Comparison of ENCODE assay signal across 9 cellular contexts in genomic region chr15:43794269-43795037, GRCh38. TPM values are rescaled to one million over a fixed set of nuclear protein-coding genes. Genes with fewer than 3 reads are reported as not detected.
A peak's percentile ranks its signal among the peaks of the same experiment; 100 is the strongest.
DNase-seq lines count a peak whose midpoint lies in the region; ATAC-seq, FAIRE-seq and TF ChIP-seq lines count a peak whose summit lies in the region.
"Had no signal": no experiment of that assay in that cellular context is flagged by ENCODE, and none has a peak within 500 bp of the region (broad histone marks: within the 10 kb centered on the region; RNA-seq: fewer than 3 reads in every experiment).

No MANE protein-coding gene starts in this region.

- no peak for TF ChIP-seq POLR2A in right lobe of liver (IDR thresholded peaks at IDR 0.05)

- no peak for TF ChIP-seq CTCF in 22Rv1 (IDR thresholded peaks at IDR 0.05)
- no peak for TF ChIP-seq CTCF in HFF-Myc (IDR thresholded peaks at IDR 0.05; ENCODE audit: low read depth, low read length, missing control alignments)
- TF ChIP-seq CTCF in astrocyte (IDR thresholded peaks at IDR 0.05; ENCODE audit: insufficient read depth, low read depth, low read length) = no peak
- TF ChIP-seq CTCF in right lobe of liver (IDR thresholded peaks at IDR 0.05) = no peak

- H3K27me3 ChIP-seq in astrocyte (ENCODE audit: insufficient read depth, low read length) (no peaks in the 10 kb centered on the region), right lobe of liver (no peaks in the 10 kb centered on the region)

- H3K27ac Mint-ChIP-seq in astrocyte (ENCODE audit: unreplicated experiment) = peak overlapping the region; percentile 99

- 70% methylated on average over 5 of the region's 9 CpGs for whole genome bisulfite sequencing in right lobe of liver (ENCODE audit: insufficient coverage, low coverage, low lambda C conversion rate, missing lambda C conversion rate)

- no peaks in the 10 kb centered on the region for H3K9me3 ChIP-seq in astrocyte (ENCODE audit: insufficient read depth, low read depth, low read length)
- H3K9me3 ChIP-seq in right lobe of liver = no peaks in the 10 kb centered on the region

- H3K4me3 Mint-ChIP-seq in astrocyte (ENCODE audit: unreplicated experiment) = peak overlapping the region; percentile 97

- H3K4me2 ChIP-seq in astrocyte (ENCODE audit: low read length) = peak overlapping the region; percentile 91

- H3K36me3 ChIP-seq in astrocyte (ENCODE audit: insufficient read depth, low read length) = peaks cover 22% of the 10 kb centered on the region
- H3K36me3 ChIP-seq in right lobe of liver = peaks cover 0 to 30% (median 19%) of the 10 kb centered on the region in 4 donors

- DNase-seq in HFF-Myc (ENCODE audit: extremely low read depth, low read depth) (no peak), astrocyte (ENCODE audit: low read depth) (peak; percentile 65), right lobe of liver (no peak), germinal center (ENCODE audit: low spot score) (no peak)
- DNase-seq in stimulated activated CD4-positive, alpha-beta T cell treated with anti-CD3 and anti-CD28 coated beads, Interleukin-2, amount 100 ng/mL, for 24 hours = no peak
- DNase-seq: activated CD4-positive, CD25-positive, alpha-beta regulatory T cell treated with anti-CD3 and anti-CD28 coated beads, Interleukin-2, amount 50 U/mL, for 72 hours had no signal

- H3K4me3 ChIP-seq in HFF-Myc (replicated peaks; ENCODE audit: low read depth, low read length) (peak overlapping the region; percentile 83), astrocyte (ENCODE audit: insufficient read depth, low read depth, low read length) (peak overlapping the region; percentile 100), right lobe of liver (peak overlapping the region in 1 of 3 donors; percentile 93)

- peaks cover 44% of the 10 kb centered on the region for H4K20me1 ChIP-seq in astrocyte (ENCODE audit: insufficient read depth, low read length)

- peak overlapping the region; percentile 98 for H3K27ac ChIP-seq in 22Rv1
- peak overlapping the region; percentile 35 for H3K27ac ChIP-seq in astrocyte (ENCODE audit: low read depth, low read length)
- H3K27ac ChIP-seq in right lobe of liver = peak overlapping the region in 2 of 3 donors; percentile 14 to 99

- no peak for FAIRE-seq in astrocyte (lab: Jason Lieb, UNC)

- peaks cover 28% of the 10 kb centered on the region for H3K36me3 Mint-ChIP-seq in astrocyte (ENCODE audit: low read depth, unreplicated experiment)

- H3K9ac ChIP-seq in astrocyte (ENCODE audit: low read length) = peak overlapping the region; percentile 100

- intact Hi-C loops in right lobe of liver (cut with DNase I) = no loop called here

- H3K27me3 Mint-ChIP-seq in astrocyte (ENCODE audit: low read depth, unreplicated experiment) = no peaks in the 10 kb centered on the region

- H3K79me2 ChIP-seq in astrocyte (ENCODE audit: insufficient read depth, low read length) = peaks cover 37% of the 10 kb centered on the region

- peaks cover 51% of the 10 kb centered on the region for H3K4me1 Mint-ChIP-seq in astrocyte (ENCODE audit: low read depth, unreplicated experiment)

- peaks cover 29% of the 10 kb centered on the region for H3K4me1 ChIP-seq in astrocyte (ENCODE audit: insufficient read depth, low read length)
- peaks cover 0 to 21% (median 8%) of the 10 kb centered on the region in 4 donors for H3K4me1 ChIP-seq in right lobe of liver

- H2AFZ ChIP-seq in astrocyte (ENCODE audit: low read depth, low read length) = no peak overlapping the region

- H3K9me3 Mint-ChIP-seq in astrocyte (ENCODE audit: unreplicated experiment) = no peaks in the 10 kb centered on the region

- ATAC-seq in right lobe of liver = no peak
- no peak for ATAC-seq in HG03457 (IDR thresholded peaks at IDR 0.05; ENCODE audit: unreplicated experiment)
- no peak for ATAC-seq in HG03442 (IDR thresholded peaks at IDR 0.05; ENCODE audit: unreplicated experiment)

RNA-seq across cellular contexts. Expression of gene SERF2, which starts 2.3 kb away (rescaled TPM):
- total RNA-seq in astrocyte = 933 and 945 TPM in 2 replicates
- total RNA-seq in right lobe of liver = 100 to 1,000 TPM; 454 to 694 (median 611) TPM

RNA-seq across cellular contexts. Expression of gene SERINC4, which starts 5.6 kb away (rescaled TPM):
- total RNA-seq in astrocyte = 0.30 TPM in 1 of 2 replicates, not detected in the other
- total RNA-seq in right lobe of liver = under 1 TPM in 2 of 6 experiments, not detected in 4; 0.22 to 0.26 TPM

RNA-seq across cellular contexts. Expression of gene HYPK, which starts 5.9 kb away (rescaled TPM):
- total RNA-seq in astrocyte = 13.7 and 15.7 TPM in 2 replicates
- total RNA-seq in right lobe of liver = 10 to 100 TPM in 3 of 6 experiments, 1 to 10 TPM in 3; 6.1 to 17.4 (median 9.1) TPM

RNA-seq across cellular contexts. Expression of gene ELL3, which starts 17.7 kb away (rescaled TPM):
- 3.2 and 3.8 TPM in 2 replicates for total RNA-seq in astrocyte
- 1 to 10 TPM in 5 of 6 experiments, under 1 TPM in 1; 0.39 to 2.0 (median 1.7) TPM for total RNA-seq in right lobe of liver

RNA-seq across cellular contexts. Expression of gene MFAP1, which starts 30.0 kb away (rescaled TPM):
- 33.1 and 35.2 TPM in 2 replicates for total RNA-seq in astrocyte
- total RNA-seq in right lobe of liver = 10 to 100 TPM in 2 of 6 experiments, 1 to 10 TPM in 4; 6.7 to 11.9 (median 8.1) TPM

Comparison
In these comparisons a context has a peak if more than half of its experiments do, and no peak if none do; other contexts are left out.
1. H3K27ac ChIP-seq: peak in every context shown above with its lines; median percentile 98 in 22Rv1; 56 in right lobe of liver; 35 in astrocyte.